ENCODE assay signal across 27 cellular contexts in genomic region chr9:1505489-1505888, GRCh38.
A peak's percentile ranks its signal among the peaks of the same experiment; 100 is the strongest.
DNase-seq lines count a peak whose midpoint lies in the region; ATAC-seq lines count a peak whose summit lies in the region.
"Had no signal": no experiment of that assay in that cellular context is flagged by ENCODE, and none has a peak within 500 bp of the region (broad histone marks: within the 10 kb centered on the region; RNA-seq: fewer than 3 reads in every experiment).

No MANE protein-coding gene starts in this region.

- peak; percentile 16 for DNase-seq in activated CD4-positive, alpha-beta memory T cell treated with anti-CD3 and anti-CD28 coated beads for 36 hours
- no peak for DNase-seq in activated CD4-positive, alpha-beta memory T cell treated with anti-CD3 and anti-CD28 coated beads, Interleukin-2, amount 10 ng/mL, durations not matched to agents 7 days and 5 days
- DNase-seq in stimulated activated naive CD8-positive, alpha-beta T cell treated with anti-CD3 and anti-CD28 coated beads, Interleukin-15, Interleukin-2, amounts not matched to agents 100 U/mL and 50 U/mL, for 24 hours = no peak
- no peak for DNase-seq in stimulated activated naive CD8-positive, alpha-beta T cell treated with anti-CD3 and anti-CD28 coated beads, Interleukin-15, amount 100 ng/mL, for 72 hours
- DNase-seq in activated T-helper 1 cell treated with anti-CD3 and anti-CD28 coated beads, Interleukin-12 subunit alpha, Interleukin-12 subunit beta, Interleukin-2, Interleukin-4 antibody, amounts not matched to agents 30 ng/mL and 10 ng/mL and 1 ng/mL, durations not matched to agents 14 hours and 24 hours and 36 hours (ENCODE audit: low spot score) = no peak
- no peak for DNase-seq in stimulated activated effector memory CD8-positive, alpha-beta T cell treated with anti-CD3 and anti-CD28 coated beads, Interleukin-12 subunit alpha, Interleukin-12 subunit beta, amount 100 ng/mL, for 72 hours (ENCODE audit: low spot score in 2 of 2)
- DNase-seq in superior temporal gyrus (ENCODE audit: extremely low spot score) = no peak
- no peak for DNase-seq in NCI-H226
- DNase-seq: C1 segment of cervical spinal cord; CD4-positive, alpha-beta memory T cell; COR-L47; DMS53; GOT3; HFFc6; KBM-7; MV-4-11; NCI-H1105; NCI-H1436 treated with DMSO at 0.1 percent for 48 hours; NCI-H187 treated with DMSO at 0.1 percent for 48 hours; NCI-H446 treated with DMSO at 0.1 percent for 48 hours; NCI-H526; NCI-H82; NK-92 treated with Interleukin-12 subunit alpha and Interleukin-12 subunit beta, amount 100 ng/mL, for 24 hours; PC-3; SJCRH30 had no signal

- H3K4me1 Mint-ChIP-seq in activated CD4-positive, alpha-beta memory T cell treated with anti-CD3 and anti-CD28 coated beads for 36 hours (ENCODE audit: low read depth) = peaks cover 7% of the 10 kb centered on the region
- H3K4me1 Mint-ChIP-seq in activated CD4-positive, alpha-beta memory T cell treated with anti-CD3 and anti-CD28 coated beads, Interleukin-2, amount 10 ng/mL, durations not matched to agents 7 days and 5 days = peaks cover 3% of the 10 kb centered on the region
- peaks cover 6% of the 10 kb centered on the region for H3K4me1 Mint-ChIP-seq in stimulated activated naive CD8-positive, alpha-beta T cell treated with anti-CD3 and anti-CD28 coated beads, Interleukin-15, amount 100 ng/mL, for 72 hours
- H3K4me1 Mint-ChIP-seq in activated T-helper 1 cell treated with anti-CD3 and anti-CD28 coated beads, Interleukin-12 subunit alpha, Interleukin-12 subunit beta, Interleukin-2, Interleukin-4 antibody, amounts not matched to agents 30 ng/mL and 10 ng/mL and 1 ng/mL, durations not matched to agents 14 hours and 24 hours and 36 hours (ENCODE audit: low read depth) = no peaks in the 10 kb centered on the region
- no peaks in the 10 kb centered on the region for H3K4me1 Mint-ChIP-seq in stimulated activated effector memory CD8-positive, alpha-beta T cell treated with anti-CD3 and anti-CD28 coated beads, Interleukin-12 subunit alpha, Interleukin-12 subunit beta, amount 100 ng/mL, for 72 hours
- H3K4me1 Mint-ChIP-seq: CD4-positive, alpha-beta memory T cell had no signal

- H3K36me3 Mint-ChIP-seq in activated CD4-positive, alpha-beta memory T cell treated with anti-CD3 and anti-CD28 coated beads for 36 hours = no peaks in the 10 kb centered on the region
- no peaks in the 10 kb centered on the region for H3K36me3 Mint-ChIP-seq in activated CD4-positive, alpha-beta memory T cell treated with anti-CD3 and anti-CD28 coated beads, Interleukin-2, amount 10 ng/mL, durations not matched to agents 7 days and 5 days (ENCODE audit: low read depth)
- no peaks in the 10 kb centered on the region for H3K36me3 Mint-ChIP-seq in activated T-helper 1 cell treated with anti-CD3 and anti-CD28 coated beads, Interleukin-12 subunit alpha, Interleukin-12 subunit beta, Interleukin-2, Interleukin-4 antibody, amounts not matched to agents 30 ng/mL and 10 ng/mL and 1 ng/mL, durations not matched to agents 14 hours and 24 hours and 36 hours (ENCODE audit: low read depth)
- H3K36me3 Mint-ChIP-seq in stimulated activated effector memory CD8-positive, alpha-beta T cell treated with anti-CD3 and anti-CD28 coated beads, Interleukin-12 subunit alpha, Interleukin-12 subunit beta, amount 100 ng/mL, for 72 hours = no peaks in the 10 kb centered on the region
- H3K36me3 Mint-ChIP-seq: CD4-positive, alpha-beta memory T cell had no signal

- ATAC-seq in stimulated activated naive CD8-positive, alpha-beta T cell treated with anti-CD3 and anti-CD28 coated beads, Interleukin-15, Interleukin-2, amounts not matched to agents 100 U/mL and 50 U/mL, for 24 hours = peak; percentile 83
- ATAC-seq in stimulated activated naive CD8-positive, alpha-beta T cell treated with anti-CD3 and anti-CD28 coated beads, Interleukin-15, amount 100 ng/mL, for 72 hours = no peak
- ATAC-seq in stimulated activated effector memory CD8-positive, alpha-beta T cell treated with anti-CD3 and anti-CD28 coated beads, Interleukin-12 subunit alpha, Interleukin-12 subunit beta, amount 100 ng/mL, for 72 hours = peak; percentile 80
- ATAC-seq: PC-3, Right ventricle myocardium inferior, SK-N-SH treated with all-trans-retinoic acid at 6 μM for 48 hours had no signal

- H3K9me3 Mint-ChIP-seq in activated CD4-positive, alpha-beta memory T cell treated with anti-CD3 and anti-CD28 coated beads for 36 hours = no peaks in the 10 kb centered on the region
- no peaks in the 10 kb centered on the region for H3K9me3 Mint-ChIP-seq in activated CD4-positive, alpha-beta memory T cell treated with anti-CD3 and anti-CD28 coated beads, Interleukin-2, amount 10 ng/mL, durations not matched to agents 7 days and 5 days
- peaks cover 0 to 4% of the 10 kb centered on the region in 2 donors for H3K9me3 Mint-ChIP-seq in stimulated activated naive CD8-positive, alpha-beta T cell treated with anti-CD3 and anti-CD28 coated beads, Interleukin-15, amount 100 ng/mL, for 72 hours
- no peaks in the 10 kb centered on the region for H3K9me3 Mint-ChIP-seq in activated T-helper 1 cell treated with anti-CD3 and anti-CD28 coated beads, Interleukin-12 subunit alpha, Interleukin-12 subunit beta, Interleukin-2, Interleukin-4 antibody, amounts not matched to agents 30 ng/mL and 10 ng/mL and 1 ng/mL, durations not matched to agents 14 hours and 24 hours and 36 hours
- peaks cover 2% of the 10 kb centered on the region for H3K9me3 Mint-ChIP-seq in stimulated activated effector memory CD8-positive, alpha-beta T cell treated with anti-CD3 and anti-CD28 coated beads, Interleukin-12 subunit alpha, Interleukin-12 subunit beta, amount 100 ng/mL, for 72 hours

- POLR2A ChIA-PET in activated CD4-positive, alpha-beta memory T cell treated with anti-CD3 and anti-CD28 coated beads for 36 hours (lab: Charles Lee) = no interaction called here
- POLR2A ChIA-PET in activated CD4-positive, alpha-beta memory T cell treated with anti-CD3 and anti-CD28 coated beads, Interleukin-2, amount 10 ng/mL, durations not matched to agents 7 days and 5 days (lab: Charles Lee) = no interaction called here

- no peak overlapping the region for H3K4me3 Mint-ChIP-seq in activated CD4-positive, alpha-beta memory T cell treated with anti-CD3 and anti-CD28 coated beads for 36 hours
- no peak overlapping the region for H3K4me3 Mint-ChIP-seq in activated CD4-positive, alpha-beta memory T cell treated with anti-CD3 and anti-CD28 coated beads, Interleukin-2, amount 10 ng/mL, durations not matched to agents 7 days and 5 days
- H3K4me3 Mint-ChIP-seq in stimulated activated naive CD8-positive, alpha-beta T cell treated with anti-CD3 and anti-CD28 coated beads, Interleukin-15, amount 100 ng/mL, for 72 hours = no peak overlapping the region
- no peak overlapping the region for H3K4me3 Mint-ChIP-seq in activated T-helper 1 cell treated with anti-CD3 and anti-CD28 coated beads, Interleukin-12 subunit alpha, Interleukin-12 subunit beta, Interleukin-2, Interleukin-4 antibody, amounts not matched to agents 30 ng/mL and 10 ng/mL and 1 ng/mL, durations not matched to agents 14 hours and 24 hours and 36 hours
- no peak overlapping the region for H3K4me3 Mint-ChIP-seq in stimulated activated effector memory CD8-positive, alpha-beta T cell treated with anti-CD3 and anti-CD28 coated beads, Interleukin-12 subunit alpha, Interleukin-12 subunit beta, amount 100 ng/mL, for 72 hours
- H3K4me3 Mint-ChIP-seq: CD4-positive, alpha-beta memory T cell; HFFc6 had no signal

- peaks cover 6% of the 10 kb centered on the region for H3K27me3 Mint-ChIP-seq in activated CD4-positive, alpha-beta memory T cell treated with anti-CD3 and anti-CD28 coated beads for 36 hours
- H3K27me3 Mint-ChIP-seq in activated CD4-positive, alpha-beta memory T cell treated with anti-CD3 and anti-CD28 coated beads, Interleukin-2, amount 10 ng/mL, durations not matched to agents 7 days and 5 days = no peaks in the 10 kb centered on the region
- peaks cover 9% of the 10 kb centered on the region for H3K27me3 Mint-ChIP-seq in stimulated activated naive CD8-positive, alpha-beta T cell treated with anti-CD3 and anti-CD28 coated beads, Interleukin-15, amount 100 ng/mL, for 72 hours
- H3K27me3 Mint-ChIP-seq in activated T-helper 1 cell treated with anti-CD3 and anti-CD28 coated beads, Interleukin-12 subunit alpha, Interleukin-12 subunit beta, Interleukin-2, Interleukin-4 antibody, amounts not matched to agents 30 ng/mL and 10 ng/mL and 1 ng/mL, durations not matched to agents 14 hours and 24 hours and 36 hours (ENCODE audit: insufficient read depth) = no peaks in the 10 kb centered on the region

- no peak overlapping the region for H3K27ac Mint-ChIP-seq in activated CD4-positive, alpha-beta memory T cell treated with anti-CD3 and anti-CD28 coated beads for 36 hours
- no peak overlapping the region for H3K27ac Mint-ChIP-seq in activated CD4-positive, alpha-beta memory T cell treated with anti-CD3 and anti-CD28 coated beads, Interleukin-2, amount 10 ng/mL, durations not matched to agents 7 days and 5 days
- peak overlapping the region in 1 of 2 donors; percentile 78 for H3K27ac Mint-ChIP-seq in stimulated activated naive CD8-positive, alpha-beta T cell treated with anti-CD3 and anti-CD28 coated beads, Interleukin-15, amount 100 ng/mL, for 72 hours
- peak overlapping the region; percentile 64 for H3K27ac Mint-ChIP-seq in activated T-helper 1 cell treated with anti-CD3 and anti-CD28 coated beads, Interleukin-12 subunit alpha, Interleukin-12 subunit beta, Interleukin-2, Interleukin-4 antibody, amounts not matched to agents 30 ng/mL and 10 ng/mL and 1 ng/mL, durations not matched to agents 14 hours and 24 hours and 36 hours
- no peak overlapping the region for H3K27ac Mint-ChIP-seq in stimulated activated effector memory CD8-positive, alpha-beta T cell treated with anti-CD3 and anti-CD28 coated beads, Interleukin-12 subunit alpha, Interleukin-12 subunit beta, amount 100 ng/mL, for 72 hours
- H3K27ac Mint-ChIP-seq: CD4-positive, alpha-beta memory T cell; HFFc6 had no signal

- intact Hi-C loops in activated CD4-positive, alpha-beta memory T cell treated with anti-CD3 and anti-CD28 coated beads for 36 hours (cut with micrococcal nuclease) = loop anchor here (1.0 to 5.0 kb wide), 3 partner anchors 15 to 371 kb away; no protein-coding TSS in a partner anchor
- intact Hi-C loops in activated T-helper 1 cell treated with anti-CD3 and anti-CD28 coated beads, Interleukin-12 subunit alpha, Interleukin-12 subunit beta, Interleukin-2, Interleukin-4 antibody, amounts not matched to agents 30 ng/mL and 10 ng/mL and 1 ng/mL, durations not matched to agents 14 hours and 24 hours and 36 hours (cut with micrococcal nuclease) = loop anchor here (1.0 to 2.0 kb wide), 3 partner anchors 15 to 45 kb away; no protein-coding TSS in a partner anchor

- CTCF ChIA-PET in activated CD4-positive, alpha-beta memory T cell treated with anti-CD3 and anti-CD28 coated beads for 36 hours (lab: Charles Lee) = interaction anchor here (0.6 kb wide), 1 partner anchor 34 kb away, joined by 3 read pairs; no protein-coding TSS in a partner anchor
- CTCF ChIA-PET in activated CD4-positive, alpha-beta memory T cell treated with anti-CD3 and anti-CD28 coated beads, Interleukin-2, amount 10 ng/mL, durations not matched to agents 7 days and 5 days (lab: Charles Lee) = no interaction called here
